26 cellular contexts compared by ENCODE assay signal in the genomic region with DNA sequence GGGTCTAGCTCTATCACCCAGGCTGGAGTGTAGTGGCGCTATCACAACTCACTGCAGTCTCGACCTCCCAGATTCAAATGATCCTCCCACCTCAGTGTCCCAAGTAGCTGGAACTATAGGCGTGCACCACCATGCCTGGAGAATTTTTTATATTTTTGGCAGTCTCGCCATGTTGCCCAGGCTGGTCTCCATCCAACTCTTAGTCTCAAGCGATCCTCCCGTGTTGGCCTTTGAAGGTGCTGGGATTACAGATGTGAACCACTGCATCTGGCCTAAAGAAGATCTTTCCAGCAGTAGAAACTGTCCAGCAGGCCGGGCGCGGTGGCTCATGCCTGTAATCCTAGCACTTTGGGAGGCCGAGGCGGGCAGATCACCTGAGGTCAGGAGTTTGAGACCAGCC.
"Had no signal": no experiment of that assay in that cellular context is flagged by ENCODE, and none has a peak within 500 bp of the region (broad histone marks: within the 10 kb centered on the region; RNA-seq: fewer than 3 reads in every experiment).

No MANE protein-coding gene starts in this region.

- H3K27me3 ChIP-seq: colonic mucosa, gastrocnemius medialis, left lung had no signal

- H3K36me3 Mint-ChIP-seq: immature natural killer cell, mesothelial cell of epicardium had no signal

- H3K36me3 ChIP-seq: colonic mucosa, esophagus squamous epithelium, gastrocnemius medialis, left lung had no signal

- H3K27ac Mint-ChIP-seq: dendritic cell treated with granulocyte-macrophage colony-stimulating factor and Interleukin-4, amounts not matched to agents 40 ng/mL and 50 ng/mL, for 4 days; effector memory CD8-positive, alpha-beta T cell; mesothelial cell of epicardium; naive B cell had no signal

- H2AFZ ChIP-seq: hepatocyte had no signal

- H3K4me3 Mint-ChIP-seq: dendritic cell treated with granulocyte-macrophage colony-stimulating factor and Interleukin-4, amounts not matched to agents 40 ng/mL and 50 ng/mL, for 4 days; effector memory CD8-positive, alpha-beta T cell; endodermal cell; immature natural killer cell; mesothelial cell of epicardium; naive B cell had no signal

- H3K4me3 ChIP-seq: colonic mucosa, esophagus squamous epithelium, gastrocnemius medialis, heart left ventricle, hepatocyte, left lung, lower lobe of right lung, mucosa of descending colon had no signal

- ATAC-seq: effector memory CD8-positive, alpha-beta T cell; esophagus mucosa; gastrocnemius medialis; left lung; left ventricle myocardium superior; mucosa of descending colon had no signal

- H3K9me3 Mint-ChIP-seq: dendritic cell treated with granulocyte-macrophage colony-stimulating factor and Interleukin-4, amounts not matched to agents 40 ng/mL and 50 ng/mL, for 4 days; effector memory CD8-positive, alpha-beta T cell; endodermal cell; mesothelial cell of epicardium had no signal

- DNase-seq: colonic mucosa; cortex of kidney; effector CD8-positive, alpha-beta T cell; effector memory CD8-positive, alpha-beta T cell; endodermal cell; erythroblast; esophagus squamous epithelium; foreskin fibroblast; foreskin melanocyte; gastrocnemius medialis; heart left ventricle; hypothalamus; immature natural killer cell; islet precursor cell; kidney; left cardiac atrium; left lung; left ventricle myocardium superior; lower lobe of right lung; mucosa of descending colon; naive B cell had no signal

- H3K27ac ChIP-seq: colonic mucosa, epithelial cell of prostate, esophagus squamous epithelium, gastrocnemius medialis, hepatocyte, left lung, lower lobe of right lung had no signal

- H3K4me2 ChIP-seq: hepatocyte had no signal

- H3K4me1 ChIP-seq: colonic mucosa had no signal

- H3K9me3 ChIP-seq: colonic mucosa, esophagus squamous epithelium, gastrocnemius medialis, heart left ventricle, left lung, lower lobe of right lung, mucosa of descending colon had no signal

- H3K4me1 Mint-ChIP-seq: endodermal cell, immature natural killer cell had no signal
